In the genomic region with DNA sequence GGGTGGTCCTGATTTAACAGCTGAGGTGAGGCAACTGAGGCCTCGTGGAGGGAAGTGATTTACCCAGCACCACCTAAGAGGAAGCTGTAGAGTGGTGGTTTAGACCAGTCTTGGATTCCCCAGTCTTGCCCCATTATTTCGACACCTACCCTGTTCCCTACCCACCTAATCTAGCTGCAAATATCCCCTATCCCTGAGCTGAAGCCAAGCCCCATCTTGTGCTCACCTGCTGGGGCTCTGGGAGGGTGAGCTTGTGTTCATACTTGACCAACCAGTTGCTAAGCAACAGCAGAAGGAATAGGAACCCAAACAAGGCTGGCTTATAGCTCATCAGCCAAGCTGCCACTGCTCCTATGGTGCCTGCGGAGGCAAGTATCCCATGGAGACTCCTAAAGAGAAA, we compare ENCODE assay signal across 13 cellular contexts. TPM values are rescaled to one million over a fixed set of nuclear protein-coding genes. Genes with fewer than 3 reads are reported as not detected.
DNase-seq lines count a peak whose midpoint lies in the region; ATAC-seq and TF ChIP-seq lines count a peak whose summit lies in the region.
"Had no signal": no experiment of that assay in that cellular context is flagged by ENCODE, and none has a peak within 500 bp of the region (broad histone marks: within the 10 kb centered on the region; RNA-seq: fewer than 3 reads in every experiment).

No MANE protein-coding gene starts in this region.

- H3K36me3 ChIP-seq in aorta (ENCODE audit: control insufficient read depth in 1 of 2, insufficient read depth in 2 of 2, low read length in 1 of 2), result no peaks in the 10 kb centered on the region

- no peaks in the 10 kb centered on the region for H3K9me3 ChIP-seq in aorta (ENCODE audit: control insufficient read depth, low read length)

- no peak overlapping the region for H3K4me3 ChIP-seq in aorta (ENCODE audit: low read length in 2 of 2)

- ATAC-seq in foreskin keratinocyte (peak; percentile 55), aorta (ENCODE audit: low FRiP score) (no peak)
- ATAC-seq: activated T-cell treated with anti-CD3 and anti-CD28 coated beads, Interleukin-2, amount 50 U/mL, for 72 hours had no signal

- intact Hi-C loops in aorta (cut with DNase I), result no loop called here

- peaks cover 15% of the 10 kb centered on the region for H3K4me1 ChIP-seq in foreskin keratinocyte
- no peaks in the 10 kb centered on the region for H3K4me1 ChIP-seq in aorta (ENCODE audit: control insufficient read depth in 1 of 2, insufficient read depth in 2 of 2, low read length in 2 of 2)

- H3K27ac ChIP-seq in foreskin keratinocyte (no peak overlapping the region), aorta (ENCODE audit: low read depth in 1 of 2, low read length in 2 of 2) (no peak overlapping the region)
- H3K27ac ChIP-seq: C4-2B had no signal

- no peaks in the 10 kb centered on the region for H3K27me3 ChIP-seq in foreskin keratinocyte
- no peaks in the 10 kb centered on the region for H3K27me3 ChIP-seq in aorta (ENCODE audit: control insufficient read depth in 1 of 2, insufficient read depth in 2 of 2, low read length in 1 of 2)

- WGBS in aorta, 2 donors, result 79 to 85% methylated on average over 3 of the region's 3 CpGs

- DNase-seq in DMS 273 (lab: John Stamatoyannopoulos, UW; ENCODE audit: unreplicated experiment) (peak; percentile 88), NCI-H1092 treated with DMSO at 0.1 percent for 48 hours (lab: John Stamatoyannopoulos, UW) (peak; percentile 90), NCI-H82 treated with DMSO at 0.1 percent for 48 hours (lab: John Stamatoyannopoulos, UW; ENCODE audit: unreplicated experiment) (peak; percentile 69), foreskin keratinocyte (peak; percentile 75 to 79), aorta (no peak), germinal center (ENCODE audit: low spot score) (no peak), T-helper 1 cell (no peak)
- no peak for DNase-seq in stimulated activated CD4-positive, alpha-beta T cell treated with anti-CD3 and anti-CD28 coated beads, Interleukin-4, amount 100 ng/mL, for 4 hours
- DNase-seq: activated T-cell treated with anti-CD3 and anti-CD28 coated beads, Interleukin-2, amount 50 U/mL, for 72 hours; RPMI8226; stimulated activated CD4-positive, alpha-beta T cell treated with anti-CD3 and anti-CD28 coated beads, Interleukin-1b, Interleukin-23, amount 100 ng/mL, for 48 hours had no signal

- TF ChIP-seq CTCF in foreskin keratinocyte (conservative IDR thresholded peaks at IDR 0.05), result no peak

RNA-seq across cellular contexts. Expression of a gene that starts 2.0 kb away (rescaled TPM):
- total RNA-seq in foreskin keratinocyte (not detected in 2 replicates), aorta (not detected)
- polyA plus RNA-seq in foreskin keratinocyte (0.19 TPM in 1 of 2 replicates, not detected in the other), aorta (not detected)
- total RNA-seq: activated T-cell treated with anti-CD3 and anti-CD28 coated beads, Interleukin-2, amount 50 U/mL, for 72 hours; mesenteric fat pad had no signal

RNA-seq across cellular contexts. Expression of a gene that starts 5.6 kb away (rescaled TPM):
- 122 and 126 TPM in 2 replicates for total RNA-seq in foreskin keratinocyte
- 83.3 and 84.3 TPM in 2 replicates for polyA plus RNA-seq in foreskin keratinocyte
- 10 to 100 TPM; 34.6 to 40.4 TPM for total RNA-seq in aorta
- 10 to 100 TPM in 1 of 2 donors, 1 to 10 TPM in 1; 9.4 to 24.5 TPM for polyA plus RNA-seq in aorta

RNA-seq across cellular contexts. Expression of a gene that starts 41.0 kb away (rescaled TPM):
- total RNA-seq in foreskin keratinocyte, result not detected in 2 replicates
- polyA plus RNA-seq in foreskin keratinocyte, result not detected in 2 replicates
- total RNA-seq in aorta, result not detected
- not detected for polyA plus RNA-seq in aorta
- total RNA-seq: activated T-cell treated with anti-CD3 and anti-CD28 coated beads, Interleukin-2, amount 50 U/mL, for 72 hours; mesenteric fat pad had no signal

Comparison
In these comparisons a context has a peak if more than half of its experiments do, and no peak if none do; other contexts are left out.
1. DNase-seq: peak in DMS 273 (single experiment), NCI-H1092 treated with DMSO at 0.1 percent for 48 hours (single experiment), NCI-H82 treated with DMSO at 0.1 percent for 48 hours (single experiment) and foreskin keratinocyte (2 of 2); none in aorta (0 of 2), germinal center (single experiment), T-helper 1 cell (0 of 5) and stimulated activated CD4-positive, alpha-beta T cell treated with anti-CD3 and anti-CD28 coated beads, Interleukin-4, amount 100 ng/mL, for 4 hours (0 of 2).